ENCODE assay signal across 16 cellular contexts in the genomic region with DNA sequence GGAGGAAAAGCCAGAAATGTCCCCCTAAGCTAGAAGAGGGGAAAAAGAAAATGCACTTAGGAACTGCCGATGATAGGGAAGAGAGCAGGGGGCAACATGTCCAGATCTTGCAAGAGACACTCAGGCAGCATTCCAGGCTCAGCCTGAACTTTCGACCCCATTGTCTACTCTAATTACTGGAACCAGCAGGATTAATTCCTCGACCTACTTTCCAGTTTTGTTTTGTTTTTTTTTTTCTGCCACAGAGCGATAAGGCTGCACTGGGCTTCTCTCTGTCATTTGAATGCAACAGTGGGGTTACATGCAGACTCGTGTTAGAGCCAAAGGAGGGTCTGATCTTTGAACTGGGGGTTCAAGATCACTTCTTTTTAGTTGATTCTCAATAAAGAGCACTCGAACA.
DNase-seq lines count a peak whose midpoint lies in the region; ATAC-seq and TF ChIP-seq lines count a peak whose summit lies in the region.
"Had no signal": no experiment of that assay in that cellular context is flagged by ENCODE, and none has a peak within 500 bp of the region (broad histone marks: within the 10 kb centered on the region; RNA-seq: fewer than 3 reads in every experiment).

No MANE protein-coding gene starts in this region.

- TF ChIP-seq CTCF in mammary epithelial cell (conservative IDR thresholded peaks at IDR 0.05 in 1 of 2, IDR thresholded peaks at IDR 0.05 in 1 of 2; ENCODE audit: extremely low read depth in 1 of 2, insufficient read depth in 1 of 2, low read depth in 1 of 2, low read length in 2 of 2) (no peak), breast epithelium (IDR thresholded peaks at IDR 0.05) (no peak), right lobe of liver (IDR thresholded peaks at IDR 0.05) (no peak), type B pancreatic cell (conservative IDR thresholded peaks at IDR 0.05) (no peak), spleen (IDR thresholded peaks at IDR 0.05 in 8 of 11, conservative IDR thresholded peaks at IDR 0.05 in 3 of 11) (no peak)

- BruUV-seq in mammary epithelial cell (replicated peaks; lab: Mats Ljungman, UMichigan) = no TSS peak

- peak overlapping the region; percentile 15 for H3K27ac Mint-ChIP-seq in type B pancreatic cell
- H3K27ac Mint-ChIP-seq: CD8-positive, alpha-beta T cell; naive thymus-derived CD4-positive, alpha-beta T cell had no signal

- WGBS in mammary epithelial cell (ENCODE audit: low coverage, missing lambda C conversion rate) = 21% methylated on average over 6 of the region's 6 CpGs
- WGBS in right lobe of liver (ENCODE audit: insufficient coverage, low coverage, low lambda C conversion rate, missing lambda C conversion rate) = 13% methylated on average over 6 of the region's 6 CpGs
- 66 to 78% (median 69%) methylated on average over 6 of the region's 6 CpGs for WGBS in spleen, 5 donors

- no peak overlapping the region for H3K27ac ChIP-seq in mammary epithelial cell (ENCODE audit: insufficient read depth, low read depth, low read length)
- H3K27ac ChIP-seq in breast epithelium = no peak overlapping the region
- no peak overlapping the region for H3K27ac ChIP-seq in right lobe of liver
- no peak overlapping the region for H3K27ac ChIP-seq in spleen
- H3K27ac ChIP-seq: gastrocnemius medialis, PC-9, stomach had no signal

- H3K79me2 ChIP-seq in mammary epithelial cell (ENCODE audit: insufficient read depth, low read length) = no peaks in the 10 kb centered on the region

- DNase-seq in mammary epithelial cell = no peak
- no peak for DNase-seq in breast epithelium (ENCODE audit: low spot score in 2 of 2)
- DNase-seq in cerebellar cortex (ENCODE audit: low spot score) = peak; percentile 64
- DNase-seq in right lobe of liver = no peak
- no peak for DNase-seq in type B pancreatic cell (ENCODE audit: extremely low spot score, unreplicated experiment)
- DNase-seq in activated effector memory CD4-positive, alpha-beta T cell treated with anti-CD3 and anti-CD28 coated beads, Interleukin-2, amount 50 U/mL, for 16 hours = no peak
- no peak for DNase-seq in NCI-H1417 treated with DMSO at 0.1 percent for 48 hours (lab: John Stamatoyannopoulos, UW)
- DNase-seq in spleen = no peak
- DNase-seq: activated CD4-positive, alpha-beta T cell treated with anti-CD3 and anti-CD28 coated beads for 1 hour; CD8-positive, alpha-beta T cell; gastrocnemius medialis; GDM1; naive thymus-derived CD4-positive, alpha-beta T cell; stomach; T-helper 1 cell had no signal

- peaks cover 16% of the 10 kb centered on the region for H3K4me1 Mint-ChIP-seq in type B pancreatic cell (ENCODE audit: unreplicated experiment)

- H3K4me1 ChIP-seq in mammary epithelial cell (ENCODE audit: insufficient read depth, low read length) (peaks cover 10% of the 10 kb centered on the region), breast epithelium (peaks cover 0 to 5% of the 10 kb centered on the region in 2 donors), right lobe of liver (peaks cover 0 to 23% (median 4%) of the 10 kb centered on the region in 4 donors), spleen (peaks cover 0 to 11% (median 0%) of the 10 kb centered on the region in 6 donors)

- H4K20me1 ChIP-seq in mammary epithelial cell (ENCODE audit: insufficient read depth, low read length) = no peaks in the 10 kb centered on the region

- H2AFZ ChIP-seq in mammary epithelial cell (ENCODE audit: low read depth, low read length) = no peak overlapping the region
- H2AFZ ChIP-seq: PC-9 had no signal

- H3K9me3 ChIP-seq in mammary epithelial cell (replicated peaks; ENCODE audit: insufficient read depth, low read length) (peaks cover 3% of the 10 kb centered on the region), breast epithelium (no peaks in the 10 kb centered on the region), right lobe of liver (no peaks in the 10 kb centered on the region), spleen (peaks cover 0 to 9% (median 0%) of the 10 kb centered on the region in 8 donors)
- H3K9me3 ChIP-seq: gastrocnemius medialis had no signal

- H3K4me3 Mint-ChIP-seq in type B pancreatic cell = peak overlapping the region; percentile 30
- H3K4me3 Mint-ChIP-seq: CD8-positive, alpha-beta T cell; naive thymus-derived CD4-positive, alpha-beta T cell had no signal

- CTCF ChIA-PET in mammary epithelial cell (lab: Charles Lee; ENCODE audit: low non-redundant PET) = no interaction called here

- H3K27me3 ChIP-seq in mammary epithelial cell (ENCODE audit: insufficient read depth, low read length) (no peaks in the 10 kb centered on the region), breast epithelium (no peaks in the 10 kb centered on the region), right lobe of liver (no peaks in the 10 kb centered on the region), spleen (replicated peaks in 1 of 7) (no peaks in the 10 kb centered on the region)
- H3K27me3 ChIP-seq: gastrocnemius medialis, stomach had no signal

- H3K4me3 ChIP-seq in mammary epithelial cell (replicated peaks in 1 of 3; ENCODE audit: insufficient read depth in 1 of 3, low read depth in 2 of 3, low read length in 3 of 3) (no peak overlapping the region), breast epithelium (no peak overlapping the region), right lobe of liver (no peak overlapping the region), spleen (no peak overlapping the region)
- H3K4me3 ChIP-seq: gastrocnemius medialis, PC-9, stomach had no signal

- TF ChIP-seq POLR2A in breast epithelium (IDR thresholded peaks at IDR 0.05) (no peak), right lobe of liver (IDR thresholded peaks at IDR 0.05) (no peak), spleen (IDR thresholded peaks at IDR 0.05) (no peak)

- H3K36me3 ChIP-seq in mammary epithelial cell (ENCODE audit: insufficient read depth, low read length) (no peaks in the 10 kb centered on the region), breast epithelium (no peaks in the 10 kb centered on the region), right lobe of liver (no peaks in the 10 kb centered on the region), spleen (no peaks in the 10 kb centered on the region)
- H3K36me3 ChIP-seq: gastrocnemius medialis, stomach had no signal

- in situ Hi-C loops in mammary epithelial cell (cut with MboI; ENCODE audit: low sequenced_read_pairs in 2 of 2) = no loop called here

- H3K4me2 ChIP-seq in mammary epithelial cell (ENCODE audit: insufficient read depth, low read depth, low read length) = peak overlapping the region; percentile 1

- dilution Hi-C loops in mammary epithelial cell (cut with HindIII; ENCODE audit: low sequenced_read_pairs) = no loop called here

- peaks cover 4% of the 10 kb centered on the region for H3K9me3 Mint-ChIP-seq in type B pancreatic cell
- H3K9me3 Mint-ChIP-seq: CD8-positive, alpha-beta T cell had no signal

- no peak overlapping the region for H3K9ac ChIP-seq in mammary epithelial cell (ENCODE audit: insufficient read depth, low read length)

- no peaks in the 10 kb centered on the region for H3K27me3 Mint-ChIP-seq in type B pancreatic cell

- ATAC-seq in right lobe of liver = peak; percentile 48 to 66 (median 59)
- ATAC-seq: CD8-positive, alpha-beta T cell; naive thymus-derived CD4-positive, alpha-beta T cell had no signal

- no peaks in the 10 kb centered on the region for H3K36me3 Mint-ChIP-seq in type B pancreatic cell
- H3K36me3 Mint-ChIP-seq: CD8-positive, alpha-beta T cell had no signal

- intact Hi-C loops in mammary epithelial cell (cut with micrococcal nuclease) (no loop called here), breast epithelium (cut with DNase I; ENCODE audit: low total_unique reads) (no loop called here), right lobe of liver (cut with DNase I) (no loop called here), spleen (cut with DNase I; ENCODE audit: low total_unique reads) (no loop called here)
